Comparison of ENCODE assay signal across 11 cellular contexts in the genomic region with DNA sequence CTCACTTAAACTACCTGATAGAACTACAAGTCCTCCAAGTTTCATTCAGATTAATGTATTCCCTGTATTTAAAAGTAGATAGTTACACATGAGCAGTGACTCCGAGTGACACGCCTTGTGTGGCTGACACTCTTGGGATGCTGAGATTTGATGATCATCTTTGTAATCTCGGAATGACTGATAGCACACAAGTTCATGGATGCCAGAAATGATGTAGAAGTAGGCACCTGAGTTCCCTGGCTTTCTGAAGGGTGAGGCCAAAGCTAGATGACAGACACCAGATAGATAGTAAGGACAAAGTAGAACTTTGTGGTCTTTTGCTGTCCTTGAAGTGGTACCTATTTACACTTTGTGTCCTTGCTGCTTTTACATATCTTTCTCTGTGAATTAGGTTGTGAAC.
A peak's percentile ranks its signal among the peaks of the same experiment; 100 is the strongest.
DNase-seq lines count a peak whose midpoint lies in the region; ATAC-seq and TF ChIP-seq lines count a peak whose summit lies in the region.
"Had no signal": no experiment of that assay in that cellular context is flagged by ENCODE, and none has a peak within 500 bp of the region (broad histone marks: within the 10 kb centered on the region; RNA-seq: fewer than 3 reads in every experiment).

No MANE protein-coding gene starts in this region.

- POLR2A ChIA-PET in activated naive CD8-positive, alpha-beta T cell treated with anti-CD3 and anti-CD28 coated beads, Interleukin-2, amount 10 ng/mL, durations not matched to agents 7 days and 5 days (lab: Charles Lee) = interaction anchor here (0.8 to 1.8 kb wide), 2 partner anchors 77 to 256 kb away, joined by 4 to 7 read pairs; no protein-coding TSS in a partner anchor

- no peaks in the 10 kb centered on the region for H3K36me3 ChIP-seq in CD4-positive, CD25-positive, alpha-beta regulatory T cell (ENCODE audit: control insufficient read depth, insufficient read depth, low read length)

- ATAC-seq in CD4-positive, CD25-positive, alpha-beta regulatory T cell (ENCODE audit: low read depth in 2 of 2) = no peak
- ATAC-seq in GM19372 (IDR thresholded peaks at IDR 0.05; ENCODE audit: low read depth, unreplicated experiment) (peak; percentile 14), HG03159 (IDR thresholded peaks at IDR 0.05; ENCODE audit: unreplicated experiment) (peak; percentile 3), GM21786 (IDR thresholded peaks at IDR 0.05; ENCODE audit: unreplicated experiment) (no peak)
- ATAC-seq in activated naive CD8-positive, alpha-beta T cell treated with anti-CD3 and anti-CD28 coated beads, Interleukin-2, amount 10 ng/mL, durations not matched to agents 7 days and 5 days (ENCODE audit: low read depth) = no peak
- ATAC-seq in stimulated activated naive CD8-positive, alpha-beta T cell treated with anti-CD3 and anti-CD28 coated beads, Interleukin-15, amount 100 ng/mL, for 72 hours = no peak

- H3K27me3 ChIP-seq in CD4-positive, CD25-positive, alpha-beta regulatory T cell (ENCODE audit: control insufficient read depth, insufficient read depth, low read length) = no peaks in the 10 kb centered on the region

- H3K36me3 Mint-ChIP-seq in CD4-positive, CD25-positive, alpha-beta regulatory T cell = no peaks in the 10 kb centered on the region
- H3K36me3 Mint-ChIP-seq in activated naive CD8-positive, alpha-beta T cell treated with anti-CD3 and anti-CD28 coated beads, Interleukin-2, amount 10 ng/mL, durations not matched to agents 7 days and 5 days = peaks cover 7% of the 10 kb centered on the region

- no peak overlapping the region for H3K4me3 ChIP-seq in CD4-positive, CD25-positive, alpha-beta regulatory T cell (ENCODE audit: low read depth, low read length)
- H3K4me3 ChIP-seq in foreskin fibroblast (ENCODE audit: low read depth in 1 of 2, low read length in 2 of 2) = no peak overlapping the region

- peak overlapping the region; percentile 16 to 64 (median 53) for H3K27ac Mint-ChIP-seq in CD4-positive, CD25-positive, alpha-beta regulatory T cell
- H3K27ac Mint-ChIP-seq in activated naive CD8-positive, alpha-beta T cell treated with anti-CD3 and anti-CD28 coated beads, Interleukin-2, amount 10 ng/mL, durations not matched to agents 7 days and 5 days = peak overlapping the region; percentile 88
- H3K27ac Mint-ChIP-seq in stimulated activated naive CD8-positive, alpha-beta T cell treated with anti-CD3 and anti-CD28 coated beads, Interleukin-15, amount 100 ng/mL, for 72 hours = peak overlapping the region in 1 of 2 donors; percentile 89

- H3K4me3 Mint-ChIP-seq in CD4-positive, CD25-positive, alpha-beta regulatory T cell = peak overlapping the region in 1 of 4 donors; percentile 53
- H3K4me3 Mint-ChIP-seq in activated naive CD8-positive, alpha-beta T cell treated with anti-CD3 and anti-CD28 coated beads, Interleukin-2, amount 10 ng/mL, durations not matched to agents 7 days and 5 days = no peak overlapping the region
- H3K4me3 Mint-ChIP-seq in stimulated activated naive CD8-positive, alpha-beta T cell treated with anti-CD3 and anti-CD28 coated beads, Interleukin-15, amount 100 ng/mL, for 72 hours = peak overlapping the region in 1 of 2 donors; percentile 32

- TF ChIP-seq CTCF in foreskin fibroblast (IDR thresholded peaks at IDR 0.05; ENCODE audit: low read depth, low read length) = no peak

- H3K9me3 ChIP-seq in CD4-positive, CD25-positive, alpha-beta regulatory T cell (ENCODE audit: control insufficient read depth in 2 of 2, low read length in 2 of 2) = no peaks in the 10 kb centered on the region

- no peak overlapping the region for H3K27ac ChIP-seq in CD4-positive, CD25-positive, alpha-beta regulatory T cell (ENCODE audit: insufficient read depth, low read length, poor library complexity, severe bottlenecking)
- H3K27ac ChIP-seq: VCaP had no signal

- H3K9me3 Mint-ChIP-seq in CD4-positive, CD25-positive, alpha-beta regulatory T cell = no peaks in the 10 kb centered on the region
- H3K9me3 Mint-ChIP-seq in activated naive CD8-positive, alpha-beta T cell treated with anti-CD3 and anti-CD28 coated beads, Interleukin-2, amount 10 ng/mL, durations not matched to agents 7 days and 5 days = no peaks in the 10 kb centered on the region
- H3K9me3 Mint-ChIP-seq in stimulated activated naive CD8-positive, alpha-beta T cell treated with anti-CD3 and anti-CD28 coated beads, Interleukin-15, amount 100 ng/mL, for 72 hours = no peaks in the 10 kb centered on the region

- H3K27me3 Mint-ChIP-seq in CD4-positive, CD25-positive, alpha-beta regulatory T cell = no peaks in the 10 kb centered on the region
- no peaks in the 10 kb centered on the region for H3K27me3 Mint-ChIP-seq in activated naive CD8-positive, alpha-beta T cell treated with anti-CD3 and anti-CD28 coated beads, Interleukin-2, amount 10 ng/mL, durations not matched to agents 7 days and 5 days
- H3K27me3 Mint-ChIP-seq in stimulated activated naive CD8-positive, alpha-beta T cell treated with anti-CD3 and anti-CD28 coated beads, Interleukin-15, amount 100 ng/mL, for 72 hours = no peaks in the 10 kb centered on the region

- H3K4me1 Mint-ChIP-seq in CD4-positive, CD25-positive, alpha-beta regulatory T cell = peaks cover 20 to 43% (median 32%) of the 10 kb centered on the region in 4 donors
- peaks cover 24% of the 10 kb centered on the region for H3K4me1 Mint-ChIP-seq in activated naive CD8-positive, alpha-beta T cell treated with anti-CD3 and anti-CD28 coated beads, Interleukin-2, amount 10 ng/mL, durations not matched to agents 7 days and 5 days
- peaks cover 49% of the 10 kb centered on the region for H3K4me1 Mint-ChIP-seq in stimulated activated naive CD8-positive, alpha-beta T cell treated with anti-CD3 and anti-CD28 coated beads, Interleukin-15, amount 100 ng/mL, for 72 hours

- no peak for DNase-seq in CD4-positive, CD25-positive, alpha-beta regulatory T cell
- no peak for DNase-seq in activated naive CD8-positive, alpha-beta T cell treated with anti-CD3 and anti-CD28 coated beads, Interleukin-2, amount 10 ng/mL, durations not matched to agents 7 days and 5 days
- DNase-seq in foreskin fibroblast (no peak), NCI-H1417 (lab: John Stamatoyannopoulos, UW) (no peak)
- DNase-seq in stimulated activated naive CD8-positive, alpha-beta T cell treated with anti-CD3 and anti-CD28 coated beads, Interleukin-15, amount 100 ng/mL, for 72 hours = no peak
- DNase-seq: amygdala, RPMI8226 had no signal

- peaks cover 18% of the 10 kb centered on the region for H3K4me1 ChIP-seq in CD4-positive, CD25-positive, alpha-beta regulatory T cell (ENCODE audit: control insufficient read depth, insufficient read depth, low read length, poor library complexity, severe bottlenecking)

Comparison
In these comparisons a context has a peak if more than half of its experiments do, and no peak if none do; other contexts are left out.
1. ATAC-seq: peak in GM19372 (single experiment) and HG03159 (single experiment); none in CD4-positive, CD25-positive, alpha-beta regulatory T cell (0 of 2), activated naive CD8-positive, alpha-beta T cell treated with anti-CD3 and anti-CD28 coated beads, Interleukin-2, amount 10 ng/mL, durations not matched to agents 7 days and 5 days (single experiment), GM21786 (single experiment) and stimulated activated naive CD8-positive, alpha-beta T cell treated with anti-CD3 and anti-CD28 coated beads, Interleukin-15, amount 100 ng/mL, for 72 hours (single experiment).